Comparison of ENCODE assay signal across 25 cellular contexts in the genomic region with DNA sequence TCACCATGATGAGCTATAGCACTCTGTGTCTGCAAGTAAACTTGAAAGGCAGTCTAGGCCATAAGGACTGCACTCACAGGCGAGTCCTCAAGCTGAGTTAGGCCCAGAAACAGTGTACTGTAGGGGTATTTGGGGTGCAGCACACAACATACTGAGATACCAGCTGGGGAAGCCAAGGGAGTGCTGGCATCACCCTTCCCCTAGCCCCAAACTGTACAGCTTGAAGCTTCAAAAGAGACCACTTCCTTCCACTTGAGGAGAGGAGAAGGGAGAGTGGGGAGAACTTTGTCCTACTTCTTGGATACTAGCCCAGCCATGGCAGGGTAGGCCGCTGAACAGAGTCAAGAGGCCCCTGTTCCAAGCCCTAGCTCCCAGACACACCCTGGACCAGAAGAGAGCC. TPM values are rescaled to one million over a fixed set of nuclear protein-coding genes. Genes with fewer than 3 reads are reported as not detected.
"Had no signal": no experiment of that assay in that cellular context is flagged by ENCODE, and none has a peak within 500 bp of the region (broad histone marks: within the 10 kb centered on the region; RNA-seq: fewer than 3 reads in every experiment).

No MANE protein-coding gene starts in this region.

- H3K27me3 ChIP-seq: dorsolateral prefrontal cortex, esophagus muscularis mucosa, foreskin keratinocyte, gastroesophageal sphincter, heart left ventricle, hepatocyte had no signal

- H2AFZ ChIP-seq: hepatocyte had no signal

- H3K36me3 Mint-ChIP-seq: immature natural killer cell, mesothelial cell of epicardium, naive B cell had no signal

- H3K27me3 Mint-ChIP-seq: naive B cell had no signal

- DNase-seq: dermis blood vessel endothelial cell; dorsolateral prefrontal cortex; effector CD4-positive, alpha-beta T cell; effector memory CD4-positive, alpha-beta T cell; foreskin keratinocyte; heart left ventricle; hypothalamus; immature natural killer cell; islet precursor cell; kidney; kidney glomerular epithelial cell; left colon; left ventricle myocardium superior; lower lobe of right lung; mesenchymal stem cell; mucosa of descending colon; naive B cell had no signal

- H3K4me3 ChIP-seq: coronary artery, dorsolateral prefrontal cortex, esophagus muscularis mucosa, gastroesophageal sphincter, heart left ventricle, hepatocyte, lower lobe of right lung, mucosa of descending colon had no signal

- H3K9me3 ChIP-seq: esophagus muscularis mucosa, lower lobe of right lung had no signal

- H3K27ac Mint-ChIP-seq: immature natural killer cell, mesothelial cell of epicardium, naive B cell had no signal

- H3K79me2 ChIP-seq: hepatocyte had no signal

- FAIRE-seq: endothelial cell of umbilical vein, frontal cortex, kidney had no signal

- H3K36me3 ChIP-seq: esophagus muscularis mucosa, gastroesophageal sphincter, heart left ventricle, lower lobe of right lung had no signal

- H3K27ac ChIP-seq: coronary artery, dorsolateral prefrontal cortex, esophagus muscularis mucosa, foreskin keratinocyte, gastroesophageal sphincter, heart left ventricle, hepatocyte, lower lobe of right lung had no signal

- ATAC-seq: foreskin keratinocyte, gastroesophageal sphincter, heart left ventricle, left colon, left lobe of liver, left ventricle myocardium superior, lower lobe of right lung, mucosa of descending colon had no signal

- H3K4me1 ChIP-seq: esophagus muscularis mucosa, foreskin keratinocyte, gastroesophageal sphincter, heart left ventricle, lower lobe of right lung had no signal

- H3K4me1 Mint-ChIP-seq: immature natural killer cell, mesothelial cell of epicardium, naive B cell had no signal

- H3K4me3 Mint-ChIP-seq: immature natural killer cell, mesothelial cell of epicardium, naive B cell had no signal

- H3K4me2 ChIP-seq: hepatocyte had no signal

RNA-seq across cellular contexts. Expression of gene SNX7, which starts 24.2 kb away (rescaled TPM):
- polyA plus RNA-seq: immature natural killer cell had no signal
